In genomic region chr1:156594124-156594678, GRCh38 we compare ENCODE assay signal across 30 cellular contexts. TPM values are rescaled to one million over a fixed set of nuclear protein-coding genes. Genes with fewer than 3 reads are reported as not detected.
DNase-seq lines count a peak whose midpoint lies in the region; ATAC-seq and TF ChIP-seq lines count a peak whose summit lies in the region.
"Had no signal": no experiment of that assay in that cellular context is flagged by ENCODE, and none has a peak within 500 bp of the region (broad histone marks: within the 10 kb centered on the region; RNA-seq: fewer than 3 reads in every experiment).

No MANE protein-coding gene starts in this region.

- peaks cover 33% of the 10 kb centered on the region for H3K4me1 Mint-ChIP-seq in activated CD8-positive, alpha-beta memory T cell treated with anti-CD3 and anti-CD28 coated beads, Interleukin-2, amount 10 ng/mL, durations not matched to agents 7 days and 5 days
- peaks cover 46% of the 10 kb centered on the region for H3K4me1 Mint-ChIP-seq in activated naive CD8-positive, alpha-beta T cell treated with anti-CD3 and anti-CD28 coated beads, Interleukin-2, amount 50 U/mL, for 24 hours
- peaks cover 30% of the 10 kb centered on the region for H3K4me1 Mint-ChIP-seq in neural crest cell

- H3K4me1 ChIP-seq in HEK293 (ENCODE audit: control insufficient read depth, insufficient read depth, low read length) (no peaks in the 10 kb centered on the region), osteoblast (ENCODE audit: insufficient read depth, low read length) (peaks cover 13% of the 10 kb centered on the region)

- H3K4me3 ChIP-seq in HEK293 (ENCODE audit: low read depth, low read length): no peak overlapping the region
- H3K4me3 ChIP-seq in osteoblast (ENCODE audit: insufficient read depth, low read length): no peak overlapping the region
- H3K4me3 ChIP-seq: ascending aorta, esophagus muscularis mucosa, GM23248, heart left ventricle, mucosa of descending colon, prostate gland, tibial nerve had no signal

- CTCF ChIA-PET in activated CD8-positive, alpha-beta memory T cell treated with anti-CD3 and anti-CD28 coated beads, Interleukin-2, amount 10 ng/mL, durations not matched to agents 7 days and 5 days (lab: Charles Lee): interaction anchor here (1.0 to 4.2 kb wide), 10 partner anchors 8 to 175 kb away, joined by 3 to 24 read pairs (median 4); no protein-coding TSS in a partner anchor
- CTCF ChIA-PET in HEK293 (lab: Yijun Ruan, JAX): interaction anchor here (0.8 to 2.0 kb wide), 7 partner anchors 9 to 131 kb away, joined by 3 to 7 read pairs (median 4); no protein-coding TSS in a partner anchor

- POLR2A ChIA-PET in HEK293 (lab: Yijun Ruan, JAX): interaction anchor here (1.0 to 1.6 kb wide), 3 partner anchors 10 to 137 kb away, joined by 3 to 8 read pairs (median 5); partner anchors contain the start of gene MEF2D

- H3K36me3 ChIP-seq in HEK293 (ENCODE audit: control insufficient read depth in 2 of 2, insufficient read depth in 1 of 2, low read length in 2 of 2): peaks cover 0 to 68% of the 10 kb centered on the region in 2 experiments; a peak in 1 of 3 replicates
- H3K36me3 ChIP-seq in osteoblast (ENCODE audit: insufficient read depth, low read length): peaks cover 53% of the 10 kb centered on the region
- H3K36me3 ChIP-seq: prostate gland had no signal

- no peak for TF ChIP-seq CTCF in HEK293 (tag by site-specific recombination; IDR thresholded peaks at IDR 0.05)
- no peak for TF ChIP-seq CTCF in neural crest cell (conservative IDR thresholded peaks at IDR 0.05)
- TF ChIP-seq CTCF in osteoblast (IDR thresholded peaks at IDR 0.05; ENCODE audit: extremely low read depth, low read depth, low read length): no peak

- peaks cover 25% of the 10 kb centered on the region for H3K36me3 Mint-ChIP-seq in activated CD8-positive, alpha-beta memory T cell treated with anti-CD3 and anti-CD28 coated beads, Interleukin-2, amount 10 ng/mL, durations not matched to agents 7 days and 5 days
- H3K36me3 Mint-ChIP-seq in activated naive CD8-positive, alpha-beta T cell treated with anti-CD3 and anti-CD28 coated beads, Interleukin-2, amount 50 U/mL, for 24 hours (ENCODE audit: low read depth): peaks cover 41% of the 10 kb centered on the region
- peaks cover 13% of the 10 kb centered on the region for H3K36me3 Mint-ChIP-seq in neural crest cell (ENCODE audit: low read depth)

- no peak for ATAC-seq in activated CD8-positive, alpha-beta memory T cell treated with anti-CD3 and anti-CD28 coated beads, Interleukin-2, amount 10 ng/mL, durations not matched to agents 7 days and 5 days
- ATAC-seq in activated naive CD8-positive, alpha-beta T cell treated with anti-CD3 and anti-CD28 coated beads, Interleukin-2, amount 50 U/mL, for 24 hours: no peak
- no peak for ATAC-seq in HG03520 (IDR thresholded peaks at IDR 0.05; ENCODE audit: unreplicated experiment)
- ATAC-seq: foreskin keratinocyte, heart left ventricle, mucosa of descending colon, T-helper 17 cell had no signal

- H3K9me3 Mint-ChIP-seq in activated CD8-positive, alpha-beta memory T cell treated with anti-CD3 and anti-CD28 coated beads, Interleukin-2, amount 10 ng/mL, durations not matched to agents 7 days and 5 days (ENCODE audit: low read depth): no peaks in the 10 kb centered on the region
- no peaks in the 10 kb centered on the region for H3K9me3 Mint-ChIP-seq in activated naive CD8-positive, alpha-beta T cell treated with anti-CD3 and anti-CD28 coated beads, Interleukin-2, amount 50 U/mL, for 24 hours
- H3K9me3 Mint-ChIP-seq in neural crest cell: no peaks in the 10 kb centered on the region

- H3K4me3 Mint-ChIP-seq in activated CD8-positive, alpha-beta memory T cell treated with anti-CD3 and anti-CD28 coated beads, Interleukin-2, amount 10 ng/mL, durations not matched to agents 7 days and 5 days: no peak overlapping the region
- H3K4me3 Mint-ChIP-seq in activated naive CD8-positive, alpha-beta T cell treated with anti-CD3 and anti-CD28 coated beads, Interleukin-2, amount 50 U/mL, for 24 hours: no peak overlapping the region
- peak overlapping the region; percentile 77 for H3K4me3 Mint-ChIP-seq in neural crest cell

- no peaks in the 10 kb centered on the region for H3K27me3 Mint-ChIP-seq in activated CD8-positive, alpha-beta memory T cell treated with anti-CD3 and anti-CD28 coated beads, Interleukin-2, amount 10 ng/mL, durations not matched to agents 7 days and 5 days
- no peaks in the 10 kb centered on the region for H3K27me3 Mint-ChIP-seq in activated naive CD8-positive, alpha-beta T cell treated with anti-CD3 and anti-CD28 coated beads, Interleukin-2, amount 50 U/mL, for 24 hours
- no peaks in the 10 kb centered on the region for H3K27me3 Mint-ChIP-seq in neural crest cell (ENCODE audit: low read depth)
- H3K27me3 Mint-ChIP-seq: T-helper 17 cell had no signal

- no peak for DNase-seq in activated CD8-positive, alpha-beta memory T cell treated with anti-CD3 and anti-CD28 coated beads, Interleukin-2, amount 10 ng/mL, durations not matched to agents 7 days and 5 days
- DNase-seq in activated CD8-positive, alpha-beta memory T cell treated with anti-CD3 and anti-CD28 coated beads for 24 hours: no peak
- no peak for DNase-seq in activated naive CD8-positive, alpha-beta T cell treated with anti-CD3 and anti-CD28 coated beads, Interleukin-2, amount 50 U/mL, for 24 hours
- DNase-seq in neural crest cell (ENCODE audit: low read depth, low spot score) (no peak), osteoblast (ENCODE audit: insufficient read length, low spot score, missing footprints) (no peak), NCI-H1417 treated with DMSO at 0.1 percent for 48 hours (lab: John Stamatoyannopoulos, UW) (no peak)
- DNase-seq: activated naive CD4-positive, alpha-beta T cell treated with anti-CD3 and anti-CD28 coated beads, Interleukin-2, amount 50 U/mL, for 16 hours; Caco-2; central memory CD4-positive, alpha-beta T cell; DND-41; foreskin keratinocyte; GM23248; heart left ventricle; Kasumi-1; kidney; MV-4-11; NCI-H146; NCI-H446 treated with DMSO at 0.1 percent for 48 hours; SK-N-SH; stimulated activated naive CD4-positive, alpha-beta T cell treated with Interleukin-2 at 50 U/mL for 16 hours; T-helper 17 cell had no signal

- peak overlapping the region; percentile 26 for H3K27ac Mint-ChIP-seq in activated CD8-positive, alpha-beta memory T cell treated with anti-CD3 and anti-CD28 coated beads, Interleukin-2, amount 10 ng/mL, durations not matched to agents 7 days and 5 days
- H3K27ac Mint-ChIP-seq in activated naive CD8-positive, alpha-beta T cell treated with anti-CD3 and anti-CD28 coated beads, Interleukin-2, amount 50 U/mL, for 24 hours: peak overlapping the region; percentile 25
- H3K27ac Mint-ChIP-seq in neural crest cell (ENCODE audit: unreplicated experiment): no peak overlapping the region
- H3K27ac Mint-ChIP-seq: T-helper 17 cell had no signal

- H2AFZ ChIP-seq in osteoblast (ENCODE audit: low read length): no peak overlapping the region
- H2AFZ ChIP-seq: GM23248 had no signal

- H3K79me2 ChIP-seq in osteoblast (ENCODE audit: insufficient read depth, low read length): peaks cover 14% of the 10 kb centered on the region

- H3K27ac ChIP-seq in HEK293 (ENCODE audit: extremely low read depth, low read depth, low read length): peak overlapping the region; percentile 3; the same call in 1 of the 2 replicates
- H3K27ac ChIP-seq in osteoblast (ENCODE audit: low read depth, low read length): no peak overlapping the region
- H3K27ac ChIP-seq: ascending aorta, esophagus muscularis mucosa, foreskin keratinocyte, GM23248, heart left ventricle, HL-60, prostate gland, tibial nerve had no signal

- no peaks in the 10 kb centered on the region for H3K9me3 ChIP-seq in HEK293 (ENCODE audit: control insufficient read depth, insufficient read depth, low read depth, low read length)
- no peaks in the 10 kb centered on the region for H3K9me3 ChIP-seq in osteoblast (ENCODE audit: low read depth, low read length)
- H3K9me3 ChIP-seq: ascending aorta, Caco-2, esophagus muscularis mucosa, heart left ventricle, mucosa of descending colon, prostate gland, SK-N-SH, tibial nerve had no signal

- H3K4me2 ChIP-seq in osteoblast (ENCODE audit: insufficient read depth, low read length): no peak overlapping the region
- H3K4me2 ChIP-seq: SK-N-SH had no signal

- no peaks in the 10 kb centered on the region for H3K27me3 ChIP-seq in osteoblast (ENCODE audit: insufficient read depth, low read length)
- H3K27me3 ChIP-seq: ascending aorta, esophagus muscularis mucosa, foreskin keratinocyte, heart left ventricle, tibial nerve had no signal

- peaks cover 5% of the 10 kb centered on the region for H4K20me1 ChIP-seq in osteoblast (ENCODE audit: insufficient read depth, low read length)

TF ChIP-seq in HEK293, 187 proteins besides CTCF, POLR2A, EP300 and RAD21:
- TF ChIP-seq ZNF114 (tag by site-specific recombination; IDR thresholded peaks at IDR 0.05) (no peak), FEZF1 (tag by site-specific recombination; IDR thresholded peaks at IDR 0.05) (no peak)
TF ChIP-seq in HEK293: peak in this region for 0.

RNA-seq across cellular contexts. Expression of gene NAXE, which starts 2.6 kb away (rescaled TPM):
- total RNA-seq in activated CD8-positive, alpha-beta memory T cell treated with anti-CD3 and anti-CD28 coated beads, Interleukin-2, amount 10 ng/mL, durations not matched to agents 7 days and 5 days: 10 to 100 TPM; 62.7 to 66.6 TPM
- total RNA-seq in neural crest cell (76.5 and 80.6 TPM in 2 replicates), osteoblast (54.8 and 63.7 TPM in 2 replicates)

RNA-seq across cellular contexts. Expression of gene GPATCH4, which starts 7.1 kb away (rescaled TPM):
- 10 to 100 TPM; 40.5 to 50.9 TPM for total RNA-seq in activated CD8-positive, alpha-beta memory T cell treated with anti-CD3 and anti-CD28 coated beads, Interleukin-2, amount 10 ng/mL, durations not matched to agents 7 days and 5 days
- 40.6 and 41.2 TPM in 2 replicates for total RNA-seq in neural crest cell
- total RNA-seq in osteoblast: 8.0 and 11.2 TPM in 2 replicates

RNA-seq across cellular contexts. Expression of gene TTC24, which starts 14.7 kb away (rescaled TPM):
- 10 to 100 TPM; 12.6 to 16.9 TPM for total RNA-seq in activated CD8-positive, alpha-beta memory T cell treated with anti-CD3 and anti-CD28 coated beads, Interleukin-2, amount 10 ng/mL, durations not matched to agents 7 days and 5 days
- not detected in 2 replicates for total RNA-seq in neural crest cell
- total RNA-seq in osteoblast: not detected in 2 replicates
- total RNA-seq: ascending aorta, Caco-2, esophagus muscularis mucosa, foreskin keratinocyte, GM23248, prostate gland, tibial nerve had no signal

RNA-seq across cellular contexts. Expression of gene IQGAP3, which starts 21.8 kb away (rescaled TPM):
- total RNA-seq in activated CD8-positive, alpha-beta memory T cell treated with anti-CD3 and anti-CD28 coated beads, Interleukin-2, amount 10 ng/mL, durations not matched to agents 7 days and 5 days: 10 to 100 TPM; 24.3 to 31.3 TPM
- total RNA-seq in neural crest cell (43.1 and 43.5 TPM in 2 replicates), osteoblast (2.9 and 3.5 TPM in 2 replicates)
- total RNA-seq: ascending aorta, T-helper 17 cell had no signal

RNA-seq across cellular contexts. Expression of gene HAPLN2, which starts 25.0 kb away (rescaled TPM):
- not detected for total RNA-seq in activated CD8-positive, alpha-beta memory T cell treated with anti-CD3 and anti-CD28 coated beads, Interleukin-2, amount 10 ng/mL, durations not matched to agents 7 days and 5 days
- 0.70 and 0.91 TPM in 2 replicates for total RNA-seq in neural crest cell
- total RNA-seq in osteoblast: not detected in 2 replicates
- total RNA-seq: activated CD8-positive, alpha-beta memory T cell treated with anti-CD3 and anti-CD28 coated beads for 36 hours; Caco-2; foreskin keratinocyte; GM23248 had no signal

Comparison
In these comparisons a context has a peak if more than half of its experiments do, and no peak if none do; other contexts are left out.
1. RNA of gene TTC24, which starts 14.7 kb away (total RNA-seq): 12.6 to 16.9 TPM in activated CD8-positive, alpha-beta memory T cell treated with anti-CD3 and anti-CD28 coated beads, Interleukin-2, amount 10 ng/mL, durations not matched to agents 7 days and 5 days; not detected in neural crest cell and not detected in osteoblast; every median in the first group is over 10 times any median in the second.